21 cellular contexts compared by ENCODE assay signal in genomic region chr2:108538000-108538625, GRCh38. TPM values are rescaled to one million over a fixed set of nuclear protein-coding genes. Genes with fewer than 3 reads are reported as not detected.
DNase-seq lines count a peak whose midpoint lies in the region; ATAC-seq, FAIRE-seq and TF ChIP-seq lines count a peak whose summit lies in the region.
"Had no signal": no experiment of that assay in that cellular context is flagged by ENCODE, and none has a peak within 500 bp of the region (broad histone marks: within the 10 kb centered on the region; RNA-seq: fewer than 3 reads in every experiment).

No MANE protein-coding gene starts in this region.

- peaks cover 12% of the 10 kb centered on the region; the same call in 1 of the 2 replicates for H3F3A ChIP-seq in MM.1S (ENCODE audit: insufficient read depth, low read length)

- TF ChIP-seq RAD21 in HepG2 (CRISPR knock-in tag; IDR thresholded peaks at IDR 0.05): no peak

- H3K4me1 ChIP-seq in HepG2 (ENCODE audit: insufficient read depth, low read length) (peaks cover 65% of the 10 kb centered on the region), right lobe of liver (peaks cover 0 to 6% (median 0%) of the 10 kb centered on the region in 4 donors), mesendoderm (ENCODE audit: control insufficient read depth, low read depth, low read length) (no peaks in the 10 kb centered on the region), MM.1S (ENCODE audit: low read length) (peaks cover 18% of the 10 kb centered on the region)

- H2BK5ac ChIP-seq in mesendoderm (ENCODE audit: low read length): no peak overlapping the region

- H2AFZ ChIP-seq in HepG2 (ENCODE audit: low read length): no peak overlapping the region
- H2AFZ ChIP-seq in MM.1S (ENCODE audit: low read length): no peak overlapping the region

- H3K27me3 ChIP-seq in HepG2 (ENCODE audit: control insufficient read depth in 1 of 2, insufficient read depth in 2 of 2, low read length in 2 of 2) (no peaks in the 10 kb centered on the region; a peak in 1 of 5 replicates), right lobe of liver (no peaks in the 10 kb centered on the region), brain microvascular endothelial cell (replicated peaks) (no peaks in the 10 kb centered on the region), mesendoderm (ENCODE audit: insufficient read depth, low read length, poor library complexity) (no peaks in the 10 kb centered on the region), MM.1S (replicated peaks; ENCODE audit: insufficient read depth, low read length) (no peaks in the 10 kb centered on the region)
- H3K27me3 ChIP-seq: adrenal gland, tibial artery had no signal

- intact Hi-C loops in HepG2 (cut with micrococcal nuclease; ENCODE audit: unreplicated experiment): loop anchor here (2.0 kb wide), 1 partner anchor 45 kb away; no protein-coding TSS in a partner anchor
- intact Hi-C loops in right lobe of liver (cut with DNase I): no loop called here

- WGBS in HepG2 (ENCODE audit: low lambda C conversion rate): 53% methylated on average over 5 of the region's 5 CpGs
- whole genome bisulfite sequencing in right lobe of liver (ENCODE audit: insufficient coverage, low coverage, low lambda C conversion rate, missing lambda C conversion rate): 73% methylated on average over 5 of the region's 5 CpGs
- WGBS in mesendoderm (ENCODE audit: extremely low coverage, insufficient coverage, low lambda C conversion rate): no CpG with 5 or more reads among the region's 5 CpGs

- DNase-seq in HepG2 (ENCODE audit: low spot score) (no peak), right lobe of liver (no peak), brain microvascular endothelial cell (no peak), mesendoderm (peak; percentile 46), type B pancreatic cell (ENCODE audit: extremely low spot score, unreplicated experiment) (no peak), GM13977 (ENCODE audit: low spot score) (no peak), DMS53 treated with DMSO at 0.1 percent for 48 hours (lab: John Stamatoyannopoulos, UW; ENCODE audit: unreplicated experiment) (no peak), MM.1S (no peak)
- DNase-seq: activated CD4-positive, CD25-positive, alpha-beta regulatory T cell treated with anti-CD3 and anti-CD28 coated beads, Interleukin-2, amount 50 U/mL, for 72 hours; activated gamma-delta T cell; adrenal gland; C1 segment of cervical spinal cord; DMS53; KBM-7; NCI-H1092; NCI-H69; T1000; tibial artery had no signal

- H3K27ac ChIP-seq in HepG2 (ENCODE audit: extremely low read length, insufficient read depth, low read length) (peak overlapping the region; percentile 60), right lobe of liver (no peak overlapping the region), brain microvascular endothelial cell (peak overlapping the region; percentile 93), mesendoderm (ENCODE audit: low read depth, low read length) (no peak overlapping the region), MM.1S (ENCODE audit: low read length) (no peak overlapping the region)
- H3K27ac ChIP-seq: adrenal gland, HL-60, tibial artery had no signal

- H3K4ac ChIP-seq in mesendoderm (ENCODE audit: low read depth, low read length): no peak overlapping the region

- H4K20me1 ChIP-seq in HepG2 (ENCODE audit: insufficient read depth, low read length) (peaks cover 41% of the 10 kb centered on the region), MM.1S (ENCODE audit: insufficient read depth, low read length) (no peaks in the 10 kb centered on the region)

- H3K9me3 ChIP-seq in HepG2 (ENCODE audit: low read length): no peaks in the 10 kb centered on the region
- H3K9me3 ChIP-seq in right lobe of liver: no peaks in the 10 kb centered on the region
- H3K9me3 ChIP-seq in MM.1S (replicated peaks; ENCODE audit: insufficient read depth, low read length): no peaks in the 10 kb centered on the region
- H3K9me3 ChIP-seq: adrenal gland, tibial artery had no signal

- no peak overlapping the region for H4K5ac ChIP-seq in mesendoderm (ENCODE audit: low read length)

- in situ Hi-C loops in HepG2 (cut with HindIII; ENCODE audit: extremely low pct_ligation_motif_present, low pct_unique_long_range_greater_than_20kb) (no loop called here), brain microvascular endothelial cell (cut with HindIII; ENCODE audit: low pct_ligation_motif_present, low sequenced_read_pairs) (no loop called here), GM13977 (cut with MboI; ENCODE audit: low pct_unique_long_range_greater_than_20kb, low sequenced_read_pairs, unreplicated experiment) (no loop called here)

- no peaks in the 10 kb centered on the region for H3K9me3 Mint-ChIP-seq in type B pancreatic cell
- H3K9me3 Mint-ChIP-seq: central memory CD8-positive, alpha-beta T cell; stimulated activated effector memory CD8-positive, alpha-beta T cell treated with anti-CD3 and anti-CD28 coated beads, Interleukin-12 subunit alpha, Interleukin-12 subunit beta, amount 100 ng/mL, for 72 hours had no signal

- no peak overlapping the region for H2AK5ac ChIP-seq in mesendoderm (ENCODE audit: low read length)

- no peak overlapping the region for H3K56ac ChIP-seq in mesendoderm (ENCODE audit: low read length)

- no peak overlapping the region for H2BK120ac ChIP-seq in mesendoderm (ENCODE audit: low read depth, low read length)

- H3K79me2 ChIP-seq in HepG2 (ENCODE audit: insufficient read depth, low read length) (peaks cover 83% of the 10 kb centered on the region), mesendoderm (ENCODE audit: control insufficient read depth, insufficient read depth, low read length) (peaks cover 58% of the 10 kb centered on the region), MM.1S (ENCODE audit: low read length) (peaks cover 84% of the 10 kb centered on the region)

- no peak overlapping the region for H3K23ac ChIP-seq in mesendoderm (ENCODE audit: low read length)

- TF ChIP-seq EP300 in HepG2 (IDR thresholded peaks at IDR 0.05; ENCODE audit: low read depth in 2 of 2, low read length in 2 of 2) (no peak), HepG2 (CRISPR knock-in tag; IDR thresholded peaks at IDR 0.05; ENCODE audit: borderline replicate concordance) (no peak)

- H3K4me3 ChIP-seq in HepG2 (replicated peaks in 1 of 3; ENCODE audit: insufficient read depth in 1 of 3, low read depth in 2 of 3, low read length in 3 of 3) (peak overlapping the region in 1 of 3 experiments; percentile 1; a peak in 1 of 6 replicates), right lobe of liver (no peak overlapping the region), brain microvascular endothelial cell (ENCODE audit: low read depth, low read length) (no peak overlapping the region), mesendoderm (ENCODE audit: low read length) (no peak overlapping the region), MM.1S (ENCODE audit: low read length) (no peak overlapping the region)
- H3K4me3 ChIP-seq: adrenal gland, tibial artery had no signal

- peaks cover 15% of the 10 kb centered on the region for H3K36me3 Mint-ChIP-seq in type B pancreatic cell

- POLR2A ChIA-PET in HepG2 (lab: Yijun Ruan, JAX): interaction anchor here (0.8 to 1.3 kb wide), 2 partner anchors 34 to 90 kb away, joined by 3 to 5 read pairs; partner anchors contain the start of gene GCC2

- H3K4me1 Mint-ChIP-seq in type B pancreatic cell (ENCODE audit: unreplicated experiment): peaks cover 62% of the 10 kb centered on the region

- no peaks in the 10 kb centered on the region for H3K9me2 ChIP-seq in MM.1S (replicated peaks; ENCODE audit: insufficient read depth, low read length)

- no peak for TF ChIP-seq CTCF in HepG2 (CRISPR knock-in tag; IDR thresholded peaks at IDR 0.05)
- no peak for TF ChIP-seq CTCF in right lobe of liver (IDR thresholded peaks at IDR 0.05)
- no peak for TF ChIP-seq CTCF in brain microvascular endothelial cell (IDR thresholded peaks at IDR 0.05; ENCODE audit: low read depth, low read length, missing control alignments)
- no peak for TF ChIP-seq CTCF in type B pancreatic cell (conservative IDR thresholded peaks at IDR 0.05)
- no peak for TF ChIP-seq CTCF in GM13977 (IDR thresholded peaks at IDR 0.05; ENCODE audit: extremely low read depth, insufficient read depth, missing control alignments)
- no peak for TF ChIP-seq CTCF in MM.1S (IDR thresholded peaks at IDR 0.05; ENCODE audit: low read length)

- peak overlapping the region; percentile 22 for H3K27ac Mint-ChIP-seq in type B pancreatic cell
- H3K27ac Mint-ChIP-seq: stimulated activated effector memory CD8-positive, alpha-beta T cell treated with anti-CD3 and anti-CD28 coated beads, Interleukin-12 subunit alpha, Interleukin-12 subunit beta, amount 100 ng/mL, for 72 hours had no signal

- H3K9ac ChIP-seq in HepG2 (ENCODE audit: insufficient read depth, low read depth, low read length) (no peak overlapping the region), mesendoderm (ENCODE audit: low read length) (no peak overlapping the region), MM.1S (ENCODE audit: low read length) (no peak overlapping the region)

- H3K27me3 Mint-ChIP-seq in type B pancreatic cell: no peaks in the 10 kb centered on the region
- H3K27me3 Mint-ChIP-seq: central memory CD8-positive, alpha-beta T cell had no signal

- no peak overlapping the region for H3K18ac ChIP-seq in mesendoderm (ENCODE audit: low read length)

- no peak overlapping the region for H4K8ac ChIP-seq in mesendoderm (ENCODE audit: low read depth, low read length)

- H3K79me1 ChIP-seq in mesendoderm (ENCODE audit: low read length): peaks cover 17% of the 10 kb centered on the region

- TF ChIP-seq POLR2A in HepG2 (IDR thresholded peaks at IDR 0.05; ENCODE audit: insufficient read depth in 1 of 2, low read depth in 2 of 2, low read length in 2 of 2): no peak; a peak in 1 of 4 replicates
- TF ChIP-seq POLR2A in right lobe of liver (IDR thresholded peaks at IDR 0.05): no peak

- FAIRE-seq in HepG2 (lab: Jason Lieb, UNC): no peak

- CTCF ChIA-PET in HepG2 (lab: Yijun Ruan, JAX; ENCODE audit: low intra/inter-chr PET ratio, low total read pairs): no interaction called here

- peak overlapping the region; percentile 67 for H3K4me3 Mint-ChIP-seq in type B pancreatic cell
- H3K4me3 Mint-ChIP-seq: central memory CD8-positive, alpha-beta T cell; stimulated activated effector memory CD8-positive, alpha-beta T cell treated with anti-CD3 and anti-CD28 coated beads, Interleukin-12 subunit alpha, Interleukin-12 subunit beta, amount 100 ng/mL, for 72 hours had no signal

- H3K36me3 ChIP-seq in HepG2 (replicated peaks in 1 of 2; ENCODE audit: control insufficient read depth in 1 of 2, insufficient read depth in 2 of 2, low read length in 2 of 2) (peaks cover 0 to 1% of the 10 kb centered on the region in 2 experiments; a peak in 1 of 5 replicates), right lobe of liver (no peaks in the 10 kb centered on the region), brain microvascular endothelial cell (replicated peaks) (peaks cover 6% of the 10 kb centered on the region), mesendoderm (ENCODE audit: control insufficient read depth, insufficient read depth, low read length) (no peaks in the 10 kb centered on the region), MM.1S (replicated peaks; ENCODE audit: insufficient read depth, low read length) (no peaks in the 10 kb centered on the region)
- H3K36me3 ChIP-seq: adrenal gland, tibial artery had no signal

- BruUV-seq in HepG2 (replicated peaks; lab: Mats Ljungman, UMichigan): no TSS peak

- ATAC-seq in HepG2 (no peak), right lobe of liver (no peak)
- ATAC-seq: stimulated activated effector memory CD8-positive, alpha-beta T cell treated with anti-CD3 and anti-CD28 coated beads, Interleukin-12 subunit alpha, Interleukin-12 subunit beta, amount 100 ng/mL, for 72 hours had no signal

- no peak overlapping the region for H2BK15ac ChIP-seq in mesendoderm (replicated peaks; ENCODE audit: low read depth)

- H3K4me2 ChIP-seq in HepG2 (ENCODE audit: low read depth, low read length): peak overlapping the region; percentile 87
- no peak overlapping the region for H3K4me2 ChIP-seq in mesendoderm (ENCODE audit: low read length)
- H3K4me2 ChIP-seq in MM.1S (ENCODE audit: low read depth, low read length): no peak overlapping the region

RNA-seq across cellular contexts. Expression of gene LIMS1, which starts 3.8 kb away (rescaled TPM):
- 38.3 and 55.1 TPM in 2 replicates for total RNA-seq in HepG2 (2016; rRNA removed; fragmentation: Illumina TruSeq; extraction: Trizol)
- total RNA-seq in HepG2 (2016; cell fraction: cytosol; rRNA removed; fragmentation: Illumina TruSeq; extraction: Trizol; ENCODE audit: low read depth): 10.2 and 12.7 TPM in 2 replicates
- total RNA-seq in HepG2 (2016; cell fraction: insoluble cytoplasmic fraction; rRNA removed; fragmentation: Illumina TruSeq; extraction: Trizol): 40.2 and 51.8 TPM in 2 replicates
- total RNA-seq in HepG2 (2016; cell fraction: membrane; rRNA removed; fragmentation: Illumina TruSeq; extraction: Trizol): 32.3 and 32.6 TPM in 2 replicates
- total RNA-seq in HepG2 (2016; cell fraction: nucleus; rRNA removed; fragmentation: Illumina TruSeq; extraction: Trizol): 18.8 and 25.1 TPM in 2 replicates
- polyA plus RNA-seq in HepG2 (2011; rRNA removed): 35.5 and 49.6 TPM in 2 replicates
- polyA plus RNA-seq in HepG2 (2011; cell fraction: cytosol; rRNA removed): 46.5 and 60.1 TPM in 2 replicates
- polyA plus RNA-seq in HepG2 (2011; cell fraction: nucleus; rRNA removed): 11.1 and 16.1 TPM in 2 replicates
- 35.5 and 39.6 TPM in 2 replicates for polyA plus RNA-seq in HepG2 (2012)
- polyA plus RNA-seq in HepG2 (2016; cell fraction: cytosol; fragmentation: Illumina TruSeq; extraction: Trizol; ENCODE audit: low read depth): 5.7 and 6.2 TPM in 2 replicates
- 48.3 and 50.6 TPM in 2 replicates for polyA plus RNA-seq in HepG2 (2016; cell fraction: insoluble cytoplasmic fraction; fragmentation: Illumina TruSeq; extraction: Trizol; ENCODE audit: low read depth)
- 17.0 and 18.1 TPM in 2 replicates for polyA plus RNA-seq in HepG2 (2016; cell fraction: membrane; fragmentation: Illumina TruSeq; extraction: Trizol; ENCODE audit: low read depth)
- polyA plus RNA-seq in HepG2 (2016; cell fraction: nucleus; fragmentation: Illumina TruSeq; extraction: Trizol; ENCODE audit: insufficient read depth, low read depth): 23.1 and 23.2 TPM in 2 replicates
- polyA minus RNA-seq in HepG2 (2011; rRNA and poly(A)+ RNA removed; ENCODE audit: low replicate concordance): 29.4 and 67.4 TPM in 2 replicates
- polyA minus RNA-seq in HepG2 (2011; cell fraction: cytosol; rRNA and poly(A)+ RNA removed): 30.8 and 52.6 TPM in 2 replicates
- 33.3 and 35.3 TPM in 2 replicates for polyA minus RNA-seq in HepG2 (2011; cell fraction: nucleus; rRNA and poly(A)+ RNA removed)
- 10 to 100 TPM; 15.7 to 33.0 (median 18.7) TPM for total RNA-seq in right lobe of liver
- 47.1 TPM for polyA plus RNA-seq in mesendoderm (2013, experiment 1 of 2)
- polyA plus RNA-seq in mesendoderm (2013, experiment 2 of 2): 45.2 TPM
- total RNA-seq in type B pancreatic cell (ENCODE audit: low replicate concordance): 40.9 and 43.5 TPM in 2 replicates

Comparison
In these comparisons a context has a peak if more than half of its experiments do, and no peak if none do; other contexts are left out.
1. H3K27ac ChIP-seq: peak in HepG2 (single experiment) and brain microvascular endothelial cell (single experiment); none in right lobe of liver (0 of 3), mesendoderm (single experiment) and MM.1S (single experiment).